In the genomic region with DNA sequence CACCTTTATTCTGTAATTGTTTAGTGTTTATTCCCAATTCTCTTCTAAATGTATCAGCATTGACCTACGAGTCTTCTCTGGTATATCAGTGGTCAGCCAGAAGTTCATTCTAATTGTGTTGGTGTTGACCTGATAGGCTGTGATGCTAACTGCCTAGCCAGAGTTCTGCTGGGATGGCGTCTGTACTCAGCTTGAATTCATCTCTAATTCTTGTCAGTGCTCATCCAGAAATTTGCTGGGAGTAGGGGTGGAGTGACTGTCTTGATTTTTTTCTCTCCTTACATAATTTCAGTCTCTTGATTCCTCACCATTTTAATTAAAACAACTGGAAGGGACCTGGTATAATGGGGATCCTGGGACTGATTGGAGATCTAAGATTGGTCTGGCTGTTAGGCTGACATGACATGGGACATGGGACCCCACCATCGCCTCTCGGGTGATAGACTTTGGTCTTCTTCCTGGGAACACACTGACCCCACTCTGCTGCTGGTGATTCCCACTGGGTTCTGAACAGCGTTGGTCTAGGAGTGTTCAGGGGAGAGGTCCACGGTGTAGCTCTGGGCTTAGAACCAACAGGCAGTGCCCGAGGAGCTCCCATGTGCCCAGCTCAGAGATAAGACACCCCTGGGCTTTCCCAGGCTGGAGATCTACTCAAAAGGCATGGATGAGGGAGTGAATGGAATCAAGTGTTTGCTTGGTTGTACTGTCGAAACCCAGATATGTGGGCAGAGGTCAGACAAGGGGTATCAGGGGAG, we compare ENCODE assay signal across 19 cellular contexts. TPM values are rescaled to one million over a fixed set of nuclear protein-coding genes. Genes with fewer than 3 reads are reported as not detected.
A peak's percentile ranks its signal among the peaks of the same experiment; 100 is the strongest.
DNase-seq lines count a peak whose midpoint lies in the region; ATAC-seq, FAIRE-seq and TF ChIP-seq lines count a peak whose summit lies in the region.
"Had no signal": no experiment of that assay in that cellular context is flagged by ENCODE, and none has a peak within 500 bp of the region (broad histone marks: within the 10 kb centered on the region; RNA-seq: fewer than 3 reads in every experiment).

No MANE protein-coding gene starts in this region.

- no peak for DNase-seq in A549 (ENCODE audit: low read depth in 1 of 2, low spot score in 1 of 2)
- peak; percentile 21 for DNase-seq in cerebellar cortex (ENCODE audit: low spot score)
- DNase-seq in superior temporal gyrus (ENCODE audit: extremely low spot score), result peak; percentile 19
- no peak for DNase-seq in foreskin keratinocyte
- no peak for DNase-seq in D721Med (ENCODE audit: insufficient read length, low spot score)
- no peak for DNase-seq in NCI-H2171 (lab: John Stamatoyannopoulos, UW)
- DNase-seq: AML-193; Caco-2; CD8-positive, alpha-beta memory T cell; DMS53 had no signal

- TF ChIP-seq EP300 in A549 (IDR thresholded peaks at IDR 0.05), result no peak
- no peak for TF ChIP-seq EP300 in neural cell (conservative IDR thresholded peaks at IDR 0.05; ENCODE audit: poor library complexity, severe bottlenecking)

- H3K4me3 ChIP-seq in A549, result no peak overlapping the region
- peak overlapping the region; percentile 43 for H3K4me3 ChIP-seq in neural cell (ENCODE audit: low read length)
- H3K4me3 ChIP-seq: BLaER1, GM23338, HAP-1 had no signal

- ATAC-seq in A549 (peak; percentile 10 to 31; a peak in 1 of 6 replicates), foreskin keratinocyte (no peak), HG03342 (IDR thresholded peaks at IDR 0.05; ENCODE audit: unreplicated experiment) (no peak)
- ATAC-seq: GM23338 had no signal

- no peaks in the 10 kb centered on the region for H3F3A ChIP-seq in neural cell (ENCODE audit: insufficient read depth, low read length, poor library complexity, severe bottlenecking)

- POLR2A ChIA-PET in A549 (lab: Yijun Ruan, JAX), result no interaction called here

- no peak overlapping the region for H2AFZ ChIP-seq in neural cell (ENCODE audit: low read depth, low read length)
- H2AFZ ChIP-seq: GM23338 had no signal

- no peak overlapping the region for H3K9ac ChIP-seq in neural cell (ENCODE audit: low read length)
- H3K9ac ChIP-seq: BLaER1 had no signal

- no peak for FAIRE-seq in A549 (lab: Jason Lieb, UNC)
- no peak for FAIRE-seq in D721Med (lab: Jason Lieb, UNC)
- FAIRE-seq: GM18507, HepG2, HTR-8/SVneo had no signal

- H3K4me1 ChIP-seq in A549, result peaks cover 7% of the 10 kb centered on the region
- peaks cover 8% of the 10 kb centered on the region for H3K4me1 ChIP-seq in foreskin keratinocyte
- H3K4me1 ChIP-seq: HAP-1 had no signal

- CTCF ChIA-PET in A549 (lab: Yijun Ruan, JAX), result interaction anchor here (0.9 to 1.0 kb wide), 3 partner anchors 8 to 67 kb away, joined by 3 to 4 read pairs (median 3); no protein-coding TSS in a partner anchor

- H3K36me3 ChIP-seq in neural cell (ENCODE audit: insufficient read depth, low read length), result no peaks in the 10 kb centered on the region
- H3K36me3 ChIP-seq: BLaER1, HAP-1 had no signal

- H3K79me2 ChIP-seq in neural cell (replicated peaks; ENCODE audit: insufficient read depth, low read length), result peaks cover 33% of the 10 kb centered on the region

- H3K9me2 ChIP-seq in neural cell (ENCODE audit: insufficient read depth, low read length), result no peaks in the 10 kb centered on the region

- no peaks in the 10 kb centered on the region for H4K20me1 ChIP-seq in neural cell (ENCODE audit: insufficient read depth)

- no peak for TF ChIP-seq POLR2A in A549 (IDR thresholded peaks at IDR 0.05; ENCODE audit: low read length)

- H3K4me2 ChIP-seq in A549 (no peak overlapping the region), neural cell (ENCODE audit: low read length) (no peak overlapping the region)
- H3K4me2 ChIP-seq: BLaER1, GM23338 had no signal

- WGBS in A549 (ENCODE audit: missing lambda C conversion rate), result 44% methylated on average over 5 of the region's 8 CpGs

- TF ChIP-seq CTCF in A549 (IDR thresholded peaks at IDR 0.05) (no peak), neural cell (IDR thresholded peaks at IDR 0.05; ENCODE audit: poor library complexity, severe bottlenecking) (no peak), foreskin keratinocyte (conservative IDR thresholded peaks at IDR 0.05) (no peak), D721Med (IDR thresholded peaks at IDR 0.05; ENCODE audit: insufficient read depth, missing control alignments) (no peak)

- H3K9me3 ChIP-seq in A549 (no peaks in the 10 kb centered on the region), neural cell (ENCODE audit: low read length) (no peaks in the 10 kb centered on the region)
- H3K9me3 ChIP-seq: BLaER1, Caco-2, HAP-1 had no signal

- H3K27me3 ChIP-seq in neural cell (ENCODE audit: insufficient read depth, low read depth, low read length) (peaks cover 4% of the 10 kb centered on the region), foreskin keratinocyte (peaks cover 61% of the 10 kb centered on the region)

- no peak for TF ChIP-seq RAD21 in A549 (conservative IDR thresholded peaks at IDR 0.05 in 1 of 2, IDR thresholded peaks at IDR 0.05 in 1 of 2)
- no peak for TF ChIP-seq RAD21 in neural cell (conservative IDR thresholded peaks at IDR 0.05)

- H3K27ac ChIP-seq in A549, result no peak overlapping the region
- no peak overlapping the region for H3K27ac ChIP-seq in neural cell (ENCODE audit: low read length)
- H3K27ac ChIP-seq in foreskin keratinocyte, result no peak overlapping the region
- H3K27ac ChIP-seq: 22Rv1, BLaER1 had no signal

TF ChIP-seq in A549, 52 proteins besides CTCF, POLR2A, EP300 and RAD21 (continues in another document):
- TF ChIP-seq CBX2 (IDR thresholded peaks at IDR 0.05; ENCODE audit: borderline replicate concordance, low read depth), result no peak
- TF ChIP-seq JUNB (IDR thresholded peaks at IDR 0.05), result no peak
- no peak for TF ChIP-seq NPAS2 (CRISPR knock-in tag; IDR thresholded peaks at IDR 0.05; ENCODE audit: borderline replicate concordance)
- TF ChIP-seq ELK1 (IDR thresholded peaks at IDR 0.05; ENCODE audit: low read depth, low read length), result no peak

TF ChIP-seq in neural cell, 6 proteins besides CTCF, POLR2A, EP300 and RAD21 (continues in another document):
- no peak for TF ChIP-seq TAF1 (IDR thresholded peaks at IDR 0.05; ENCODE audit: low read depth)
- TF ChIP-seq MXI1 (conservative IDR thresholded peaks at IDR 0.05; ENCODE audit: poor library complexity, severe bottlenecking), result no peak
- TF ChIP-seq POLR2AphosphoS5 (IDR thresholded peaks at IDR 0.05), result no peak

RNA-seq across cellular contexts. Expression of gene NEURL1, which starts 3.8 kb away (rescaled TPM):
- 0.06 and 0.09 TPM in 2 replicates for polyA plus RNA-seq in A549 (2011; rRNA removed)
- polyA plus RNA-seq in A549 (2012; cell fraction: cytosol; rRNA removed), result 0.07 and 0.09 TPM in 2 replicates
- polyA plus RNA-seq in A549 (2012; cell fraction: nucleus; rRNA removed), result 0.24 and 0.61 TPM in 2 replicates
- 0.12 to 0.37 TPM (median 0.26 TPM) in 3 replicates for polyA plus RNA-seq in A549 (2017; fragmentation: RNase III; extraction: RNeasy Plus Mini Kit Qiagen cat#74134 plus additional on column Dnase treatment)
- polyA minus RNA-seq in A549 (2011; rRNA and poly(A)+ RNA removed), result 0.15 and 0.66 TPM in 2 replicates
- polyA plus RNA-seq in neural cell, result 12.3 and 15.7 TPM in 2 replicates
- polyA minus RNA-seq in neural cell, result 28.7 and 29.5 TPM in 2 replicates
- total RNA-seq in foreskin keratinocyte, result 0.18 and 0.24 TPM in 2 replicates
- 0.32 and 0.40 TPM in 2 replicates for polyA plus RNA-seq in foreskin keratinocyte
- total RNA-seq: HepG2 had no signal
- polyA plus RNA-seq: HepG2 had no signal

RNA-seq across cellular contexts. Expression of gene CALHM3, which starts 18.3 kb away (rescaled TPM):
- polyA plus RNA-seq in A549 (2011; rRNA removed) (0.08 and 0.17 TPM in 2 replicates), A549 (2017; fragmentation: RNase III; extraction: RNeasy Plus Mini Kit Qiagen cat#74134 plus additional on column Dnase treatment) (0.09 to 0.21 TPM (median 0.17 TPM) in 3 replicates), neural cell (not detected in 2 replicates), foreskin keratinocyte (not detected in 2 replicates)
- polyA plus RNA-seq in A549 (2012; cell fraction: cytosol; rRNA removed), result 0.11 and 0.13 TPM in 2 replicates
- polyA plus RNA-seq in A549 (2012; cell fraction: nucleus; rRNA removed), result 0.10 and 0.34 TPM in 2 replicates
- not detected in 2 replicates for polyA minus RNA-seq in A549 (2011; rRNA and poly(A)+ RNA removed)
- not detected in 2 replicates for polyA minus RNA-seq in neural cell
- not detected in 2 replicates for total RNA-seq in foreskin keratinocyte
- total RNA-seq: CD8-positive, alpha-beta memory T cell; HepG2 had no signal
- polyA plus RNA-seq: CD8-positive, alpha-beta memory T cell; HepG2 had no signal

RNA-seq across cellular contexts. Expression of gene CALHM1, which starts 38.6 kb away (rescaled TPM):
- polyA plus RNA-seq in A549 (2011; rRNA removed) (not detected in 2 replicates), A549 (2017; fragmentation: RNase III; extraction: RNeasy Plus Mini Kit Qiagen cat#74134 plus additional on column Dnase treatment) (not detected in 3 replicates), neural cell (not detected in 2 replicates), foreskin keratinocyte (not detected in 2 replicates)
- polyA plus RNA-seq in A549 (2012; cell fraction: cytosol; rRNA removed), result not detected in 2 replicates
- polyA plus RNA-seq in A549 (2012; cell fraction: nucleus; rRNA removed), result not detected in 2 replicates
- not detected in 2 replicates for polyA minus RNA-seq in A549 (2011; rRNA and poly(A)+ RNA removed)
- polyA minus RNA-seq in neural cell, result not detected in 2 replicates
- not detected in 2 replicates for total RNA-seq in foreskin keratinocyte
- total RNA-seq: Caco-2; CD8-positive, alpha-beta memory T cell; GM23338 had no signal
- polyA plus RNA-seq: CD8-positive, alpha-beta memory T cell; HepG2 had no signal

RNA-seq across cellular contexts. Expression of gene CALHM2, which starts 45.2 kb away (rescaled TPM):
- polyA plus RNA-seq in A549 (2011; rRNA removed) (2.5 and 3.6 TPM in 2 replicates), A549 (2017; fragmentation: RNase III; extraction: RNeasy Plus Mini Kit Qiagen cat#74134 plus additional on column Dnase treatment) (1.9 to 2.7 TPM (median 2.6 TPM) in 3 replicates), neural cell (not detected in 2 replicates), foreskin keratinocyte (5.7 and 9.8 TPM in 2 replicates)
- polyA plus RNA-seq in A549 (2012; cell fraction: cytosol; rRNA removed), result 2.4 and 3.0 TPM in 2 replicates
- polyA plus RNA-seq in A549 (2012; cell fraction: nucleus; rRNA removed), result 3.1 and 3.8 TPM in 2 replicates
- polyA minus RNA-seq in A549 (2011; rRNA and poly(A)+ RNA removed), result 3.4 and 4.1 TPM in 2 replicates
- polyA minus RNA-seq in neural cell, result not detected in 2 replicates
- total RNA-seq in foreskin keratinocyte, result 6.4 and 11.0 TPM in 2 replicates
- total RNA-seq: HepG2 had no signal

Comparison
In these comparisons a context has a peak if more than half of its experiments do, and no peak if none do; other contexts are left out.
1. ATAC-seq: peak in A549 (2 of 2); none in foreskin keratinocyte (single experiment) and HG03342 (single experiment).
2. DNase-seq: peak in cerebellar cortex (single experiment) and superior temporal gyrus (single experiment); none in A549 (0 of 2), foreskin keratinocyte (0 of 2), D721Med (single experiment) and NCI-H2171 (single experiment).